ENCODE assay signal across 9 cellular contexts in the genomic region with DNA sequence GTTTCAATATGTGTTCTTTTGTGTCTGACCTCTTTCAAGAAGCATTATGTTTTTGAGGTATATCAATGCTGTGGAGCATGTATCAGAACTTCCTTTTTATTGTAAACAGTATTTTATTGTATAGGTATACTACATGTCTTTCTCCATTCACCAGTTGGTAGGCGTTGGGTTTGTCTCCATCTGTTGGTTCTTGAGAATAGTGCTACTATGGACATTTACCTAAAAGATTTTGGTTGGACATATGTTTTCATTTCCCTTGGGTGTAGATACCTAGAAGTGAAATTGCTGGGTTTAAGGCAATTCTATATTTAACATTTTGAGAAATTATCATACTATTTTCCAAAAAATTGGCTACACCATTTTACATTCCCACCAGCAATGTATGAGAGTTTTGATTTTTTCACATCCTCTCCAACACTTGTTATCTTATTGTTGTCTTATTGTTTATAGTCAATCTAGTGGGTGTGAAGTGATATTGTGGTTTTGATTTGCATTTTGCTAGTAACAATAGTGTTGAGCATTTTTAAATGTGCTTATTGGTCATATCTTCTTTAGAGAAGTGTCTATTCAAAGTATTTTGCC.
DNase-seq lines count a peak whose midpoint lies in the region; ATAC-seq and TF ChIP-seq lines count a peak whose summit lies in the region.
"Had no signal": no experiment of that assay in that cellular context is flagged by ENCODE, and none has a peak within 500 bp of the region (broad histone marks: within the 10 kb centered on the region; RNA-seq: fewer than 3 reads in every experiment).

No MANE protein-coding gene starts in this region.

- no peak overlapping the region for H3K27ac Mint-ChIP-seq in osteocyte (ENCODE audit: unreplicated experiment)

- no peak overlapping the region for H3K4me3 Mint-ChIP-seq in osteocyte (ENCODE audit: unreplicated experiment)

- peak; percentile 63 for DNase-seq in NCI-H1105 treated with DMSO at 0.1 percent for 48 hours (lab: John Stamatoyannopoulos, UW)
- peak; percentile 70 to 74 for DNase-seq in cardiac fibroblast (ENCODE audit: low read depth in 2 of 2)
- no peak for DNase-seq in osteocyte (ENCODE audit: extremely low spot score, unreplicated experiment)
- no peak for DNase-seq in activated T-cell treated with anti-CD3 and anti-CD28 coated beads for 4 hours
- no peak for DNase-seq in sciatic nerve (ENCODE audit: low spot score)
- DNase-seq: MG63 had no signal

- H3K36me3 Mint-ChIP-seq in osteocyte (ENCODE audit: unreplicated experiment), result no peaks in the 10 kb centered on the region

- H3K27me3 Mint-ChIP-seq in osteocyte (ENCODE audit: unreplicated experiment), result peaks cover 38% of the 10 kb centered on the region

- H3K4me3 ChIP-seq in GM12875 (ENCODE audit: low read depth, low read length), result no peak overlapping the region
- H3K4me3 ChIP-seq in cardiac fibroblast (replicated peaks in 1 of 2; ENCODE audit: low read depth in 2 of 2, low read length in 2 of 2), result no peak overlapping the region
- H3K4me3 ChIP-seq: MG63 had no signal

- ATAC-seq in GM21529 (IDR thresholded peaks at IDR 0.05; ENCODE audit: unreplicated experiment) (no peak), GM21528 (IDR thresholded peaks at IDR 0.05; ENCODE audit: low FRiP score, unreplicated experiment) (no peak), sciatic nerve (no peak)

- peak; percentile 33; the same call in 1 of the 2 replicates for TF ChIP-seq CTCF in GM12875 (IDR thresholded peaks at IDR 0.05; ENCODE audit: borderline replicate concordance, insufficient read depth, low read depth, low read length)
- peak; percentile 71 for TF ChIP-seq CTCF in cardiac fibroblast (IDR thresholded peaks at IDR 0.05; ENCODE audit: low read depth, low read length)
- peak; percentile 86 for TF ChIP-seq CTCF in osteocyte (IDR thresholded peaks at IDR 0.05)

- H3K9me3 Mint-ChIP-seq in osteocyte (ENCODE audit: unreplicated experiment), result no peaks in the 10 kb centered on the region

- H3K4me1 Mint-ChIP-seq in osteocyte (ENCODE audit: unreplicated experiment), result peaks cover 1% of the 10 kb centered on the region

- intact Hi-C loops in sciatic nerve (cut with DNase I), result no loop called here

Comparison
In these comparisons a context has a peak if more than half of its experiments do, and no peak if none do; other contexts are left out.
1. CTCF ChIP-seq: peak in every context shown above with its lines; median percentile 86 in osteocyte; 71 in cardiac fibroblast; 33 in GM12875.
2. DNase-seq: peak in NCI-H1105 treated with DMSO at 0.1 percent for 48 hours (single experiment) and cardiac fibroblast (2 of 2); none in osteocyte (single experiment), activated T-cell treated with anti-CD3 and anti-CD28 coated beads for 4 hours (single experiment) and sciatic nerve (single experiment).